In genomic region chr1:209435654-209436566, GRCh38 we compare ENCODE assay signal across 1 cellular context.
TF ChIP-seq lines count a peak whose summit lies in the region.

No MANE protein-coding gene starts in this region.

TF ChIP-seq in HEK293, 187 proteins besides CTCF, POLR2A, EP300 and RAD21 (continued from another document):
- no peak for TF ChIP-seq ZNF449 (tag by site-specific recombination; IDR thresholded peaks at IDR 0.05)
- TF ChIP-seq SCRT1 (tag by site-specific recombination; IDR thresholded peaks at IDR 0.05; ENCODE audit: borderline replicate concordance), result no peak
- peak; percentile 76 for TF ChIP-seq IKZF3 (tag by site-specific recombination; IDR thresholded peaks at IDR 0.05)
- no peak for TF ChIP-seq ZNF530 (tag by site-specific recombination; IDR thresholded peaks at IDR 0.05; ENCODE audit: low read depth)
- 0 out of 2 replicates have a peak, but pooled peaks have one; percentile 16 for TF ChIP-seq ZNF335 (tag by site-specific recombination; conservative IDR thresholded peaks at IDR 0.05)
- no peak for TF ChIP-seq ZNF114 (tag by site-specific recombination; IDR thresholded peaks at IDR 0.05)
- peak; percentile 58 for TF ChIP-seq ZNF654 (tag by site-specific recombination; IDR thresholded peaks at IDR 0.05; ENCODE audit: low read depth)
- no peak for TF ChIP-seq SCRT2 (tag by site-specific recombination; IDR thresholded peaks at IDR 0.05)
- no peak for TF ChIP-seq ZNF792 (tag by site-specific recombination; IDR thresholded peaks at IDR 0.05)
- TF ChIP-seq ZNF624 (tag by site-specific recombination; IDR thresholded peaks at IDR 0.05), result no peak
- no peak for TF ChIP-seq ZNF292 (tag by site-specific recombination; IDR thresholded peaks at IDR 0.05; ENCODE audit: borderline replicate concordance, low read depth)
- no peak for TF ChIP-seq PRDM6 (tag by site-specific recombination; IDR thresholded peaks at IDR 0.05)
- no peak for TF ChIP-seq ZBTB48 (tag by site-specific recombination; IDR thresholded peaks at IDR 0.05)
- peak; percentile 61; the same call in 1 of the 2 replicates for TF ChIP-seq ZNF660 (tag by site-specific recombination; IDR thresholded peaks at IDR 0.05)
- TF ChIP-seq ZBTB49 (tag by site-specific recombination; IDR thresholded peaks at IDR 0.05; ENCODE audit: low read depth), result no peak
- TF ChIP-seq ZSCAN30 (tag by site-specific recombination; IDR thresholded peaks at IDR 0.05), result no peak
- no peak for TF ChIP-seq BCL11B (tag by site-specific recombination; IDR thresholded peaks at IDR 0.05; ENCODE audit: low read depth)
- TF ChIP-seq PATZ1 (tag by site-specific recombination; IDR thresholded peaks at IDR 0.05), result no peak
- no peak for TF ChIP-seq ZNF202 (tag by site-specific recombination; IDR thresholded peaks at IDR 0.05; ENCODE audit: borderline replicate concordance)
TF ChIP-seq in HEK293: peak in this region for 4.
